ENCODE assay signal across 12 cellular contexts in genomic region chr5:43123887-43124286, GRCh38. TPM values are rescaled to one million over a fixed set of nuclear protein-coding genes. Genes with fewer than 3 reads are reported as not detected.
DNase-seq lines count a peak whose midpoint lies in the region; ATAC-seq, FAIRE-seq and TF ChIP-seq lines count a peak whose summit lies in the region.
"Had no signal": no experiment of that assay in that cellular context is flagged by ENCODE, and none has a peak within 500 bp of the region (broad histone marks: within the 10 kb centered on the region; RNA-seq: fewer than 3 reads in every experiment).

No MANE protein-coding gene starts in this region.

- H3K36me3 Mint-ChIP-seq in CD14-positive monocyte: peaks cover 40 to 58% of the 10 kb centered on the region in 2 donors
- peaks cover 66% of the 10 kb centered on the region for H3K36me3 Mint-ChIP-seq in GM23338 (ENCODE audit: low read depth)
- peaks cover 37% of the 10 kb centered on the region for H3K36me3 Mint-ChIP-seq in T-cell
- peaks cover 7 to 29% (median 28%) of the 10 kb centered on the region in 3 donors for H3K36me3 Mint-ChIP-seq in immature natural killer cell

- POLR2A ChIA-PET in T-cell (lab: Charles Lee): interaction anchor here in 1 of 2 donors (0.6 to 0.7 kb wide), 2 partner anchors 174 to 266 kb away, joined by 3 read pairs; no protein-coding TSS in a partner anchor

- no peak for FAIRE-seq in pancreas (lab: Jason Lieb, UNC)
- FAIRE-seq: keratinocyte had no signal

- no peaks in the 10 kb centered on the region for H3K9me2 ChIP-seq in GM23338 (ENCODE audit: insufficient read depth)

- H3K4me2 ChIP-seq in GM23338: no peak overlapping the region

- WGBS in pancreas, 2 donors: 65 to 76% methylated on average over 4 of the region's 4 CpGs

- H3K4me1 Mint-ChIP-seq in CD14-positive monocyte (peaks cover 24% of the 10 kb centered on the region), GM23338 (peaks cover 11% of the 10 kb centered on the region; the same call in 2 of the 3 replicates), T-cell (peaks cover 50 to 58% (median 58%) of the 10 kb centered on the region in 3 donors), immature natural killer cell (peaks cover 57 to 61% of the 10 kb centered on the region in 2 donors)

- H3K4me1 ChIP-seq in GM23338 (ENCODE audit: insufficient read depth) (peaks cover 10% of the 10 kb centered on the region; the same call in 1 of the 2 replicates), pancreas (peaks cover 8 to 22% (median 18%) of the 10 kb centered on the region in 3 donors)
- H3K4me1 ChIP-seq in effector memory CD4-positive, alpha-beta T cell (ENCODE audit: control insufficient read depth, insufficient read depth, low read length, poor library complexity, severe bottlenecking): peaks cover 22% of the 10 kb centered on the region

- no peak overlapping the region for H3K4me3 Mint-ChIP-seq in CD14-positive monocyte
- peak overlapping the region; percentile 99; the same call in 2 of the 3 replicates for H3K4me3 Mint-ChIP-seq in GM23338
- H3K4me3 Mint-ChIP-seq in T-cell: peak overlapping the region; percentile 45 to 90 (median 86)
- H3K4me3 Mint-ChIP-seq in immature natural killer cell: peak overlapping the region in 1 of 5 donors; percentile 46

- TF ChIP-seq CTCF in CD14-positive monocyte (IDR thresholded peaks at IDR 0.05) (no peak), GM23338 (conservative IDR thresholded peaks at IDR 0.05; ENCODE audit: low read depth in 2 of 2) (no peak), pancreas (IDR thresholded peaks at IDR 0.05) (no peak)

- peaks cover 36% of the 10 kb centered on the region for H3K36me3 ChIP-seq in GM23338 (ENCODE audit: insufficient read depth)
- no peaks in the 10 kb centered on the region for H3K36me3 ChIP-seq in pancreas
- peaks cover 21% of the 10 kb centered on the region for H3K36me3 ChIP-seq in effector memory CD4-positive, alpha-beta T cell (ENCODE audit: control insufficient read depth, insufficient read depth, low read length)

- H3K27ac ChIP-seq in GM23338 (ENCODE audit: low read depth): no peak overlapping the region
- H3K27ac ChIP-seq in pancreas: no peak overlapping the region
- H3K27ac ChIP-seq in effector memory CD4-positive, alpha-beta T cell (ENCODE audit: insufficient read depth, low read length, poor library complexity, severe bottlenecking): no peak overlapping the region
- H3K27ac ChIP-seq: upper lobe of left lung had no signal

- H3K27me3 Mint-ChIP-seq in CD14-positive monocyte (ENCODE audit: low read depth in 3 of 3): peaks cover 0 to 2% (median 0%) of the 10 kb centered on the region in 3 donors
- H3K27me3 Mint-ChIP-seq in GM23338 (ENCODE audit: insufficient read depth, low read depth, poor library complexity): peaks cover 8% of the 10 kb centered on the region
- H3K27me3 Mint-ChIP-seq in T-cell: no peaks in the 10 kb centered on the region
- peaks cover 5 to 21% (median 5%) of the 10 kb centered on the region in 3 donors for H3K27me3 Mint-ChIP-seq in immature natural killer cell (ENCODE audit: low read depth in 3 of 3)

- CTCF ChIA-PET in T-cell (lab: Charles Lee): interaction anchor here (1.8 to 9.0 kb wide), 2 partner anchors 17 to 18 kb away, joined by 7 to 109 read pairs; no protein-coding TSS in a partner anchor

- H2AFZ ChIP-seq in GM23338: no peak overlapping the region

- no peaks in the 10 kb centered on the region for H3K9me3 ChIP-seq in pancreas
- no peaks in the 10 kb centered on the region for H3K9me3 ChIP-seq in effector memory CD4-positive, alpha-beta T cell (ENCODE audit: control insufficient read depth, low read length)
- H3K9me3 ChIP-seq: upper lobe of left lung had no signal

- DNase-seq in CD14-positive monocyte (ENCODE audit: low spot score) (no peak), GM23338 (ENCODE audit: low spot score) (no peak), T-cell (no peak), immature natural killer cell (no peak), pancreas (no peak)
- no peak for DNase-seq in effector memory CD4-positive, alpha-beta T cell
- DNase-seq: GOT3, NCI-H1417, upper lobe of left lung had no signal

- H3K9me3 Mint-ChIP-seq in CD14-positive monocyte: no peaks in the 10 kb centered on the region
- no peaks in the 10 kb centered on the region for H3K9me3 Mint-ChIP-seq in GM23338
- no peaks in the 10 kb centered on the region for H3K9me3 Mint-ChIP-seq in T-cell
- H3K9me3 Mint-ChIP-seq in immature natural killer cell: no peaks in the 10 kb centered on the region

- peaks cover 24% of the 10 kb centered on the region; the same call in 1 of the 2 replicates for H4K20me1 ChIP-seq in GM23338 (replicated peaks; ENCODE audit: insufficient read depth)

- peak overlapping the region; percentile 76; the same call in 1 of the 2 replicates for H3K4me3 ChIP-seq in GM23338
- H3K4me3 ChIP-seq in pancreas: no peak overlapping the region
- H3K4me3 ChIP-seq in effector memory CD4-positive, alpha-beta T cell (ENCODE audit: insufficient read depth, low read depth, low read length, poor library complexity, severe bottlenecking): no peak overlapping the region
- H3K4me3 ChIP-seq: upper lobe of left lung had no signal

- ATAC-seq in GM23338 (no peak), T-cell (replicated peaks in 1 of 4) (no peak), pancreas (no peak), HG03139 (IDR thresholded peaks at IDR 0.05; ENCODE audit: unreplicated experiment) (no peak), GM19397 (IDR thresholded peaks at IDR 0.05; ENCODE audit: unreplicated experiment) (no peak)

- H3K27ac Mint-ChIP-seq in CD14-positive monocyte (peak overlapping the region; percentile 13 to 76 (median 53)), GM23338 (no peak overlapping the region), T-cell (peak overlapping the region in 1 of 2 donors; percentile 54), immature natural killer cell (peak overlapping the region in 5 of 6 donors; percentile 12 to 99 (median 51))

- no peaks in the 10 kb centered on the region for H3F3A ChIP-seq in GM23338 (replicated peaks; ENCODE audit: low read depth)

- intact Hi-C loops in CD14-positive monocyte (cut with micrococcal nuclease) (loop anchor here (5.0 to 10.0 kb wide), 4 partner anchors 57 to 1222 kb away; partner anchors contain the start of genes NIM1K (in 2 of the 2) and RIMOC1 (in 1 of the 2)), pancreas (cut with DNase I) (no loop called here)

- H3K79me2 ChIP-seq in GM23338 (replicated peaks; ENCODE audit: insufficient read depth): peaks cover 72% of the 10 kb centered on the region

- H3K27me3 ChIP-seq in GM23338 (ENCODE audit: insufficient read depth) (no peaks in the 10 kb centered on the region), pancreas (no peaks in the 10 kb centered on the region)
- H3K27me3 ChIP-seq in effector memory CD4-positive, alpha-beta T cell (replicated peaks; ENCODE audit: control insufficient read depth, insufficient read depth, low read length, poor library complexity, severe bottlenecking): no peaks in the 10 kb centered on the region
- H3K27me3 ChIP-seq: upper lobe of left lung had no signal

TF ChIP-seq in GM23338, 12 proteins besides CTCF, POLR2A, EP300 and RAD21 (continues in another document):
- TF ChIP-seq ZNF114 (CRISPR knock-in tag; IDR thresholded peaks at IDR 0.05): no peak
- no peak for TF ChIP-seq CREB1 (CRISPR knock-in tag; IDR thresholded peaks at IDR 0.05; ENCODE audit: low read depth)
- TF ChIP-seq ETS1 (IDR thresholded peaks at IDR 0.05): no peak
- TF ChIP-seq STAT1 (IDR thresholded peaks at IDR 0.05; ENCODE audit: unreplicated experiment): no peak

RNA-seq across cellular contexts. Expression of gene ZNF131, which starts 3.2 kb away (rescaled TPM):
- 10 to 100 TPM; 13.4 to 17.2 TPM for polyA plus RNA-seq in CD14-positive monocyte
- total RNA-seq in GM23338 (2014; rRNA removed; shearing (Covaris generic)): 38.0 and 42.6 TPM in 2 replicates
- polyA plus RNA-seq in GM23338 (2016; fragmentation: Nextera tagmentation; extraction: Ambion mirVana): 64.2 and 66.9 TPM in 2 replicates
- 10 to 100 TPM; 62.0 to 71.9 (median 67.5) TPM for total RNA-seq in T-cell
- 10 to 100 TPM; 30.3 to 49.6 (median 33.8) TPM for polyA plus RNA-seq in immature natural killer cell
- 10 to 100 TPM in 5 of 6 donors, 1 to 10 TPM in 1; 9.7 to 16.0 (median 12.3) TPM for total RNA-seq in pancreas
- 10 to 100 TPM; 17.9 to 20.5 TPM for polyA plus RNA-seq in pancreas

Comparison
In these comparisons a context has a peak if more than half of its experiments do, and no peak if none do; other contexts are left out.
1. H3K4me3 Mint-ChIP-seq: peak in GM23338 (single experiment) and T-cell (3 of 3); none in CD14-positive monocyte (0 of 2).
2. intact Hi-C loops: an anchor here in CD14-positive monocyte (5.0 to 10.0 kb wide); none called in pancreas.